In the genomic region with DNA sequence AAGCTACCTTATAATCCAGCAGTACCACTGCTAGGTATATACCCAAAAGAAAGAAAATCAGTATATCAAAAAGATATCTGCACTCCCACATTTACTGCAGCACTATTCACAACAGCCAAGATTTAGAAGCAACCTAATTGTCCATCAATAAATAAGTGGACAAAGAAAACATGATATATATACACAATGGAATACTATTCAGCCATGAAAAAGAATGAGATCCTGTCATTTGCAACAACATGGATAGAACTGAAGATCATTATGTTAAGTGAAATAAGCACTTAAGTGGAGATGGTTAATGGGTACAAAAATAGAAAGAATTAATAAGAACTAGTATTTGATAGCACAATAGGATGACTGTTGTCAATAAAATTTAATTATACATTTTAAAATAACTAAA, we compare ENCODE assay signal across 7 cellular contexts.
"Had no signal": no experiment of that assay in that cellular context is flagged by ENCODE, and none has a peak within 500 bp of the region (broad histone marks: within the 10 kb centered on the region; RNA-seq: fewer than 3 reads in every experiment).

No MANE protein-coding gene starts in this region.

- FAIRE-seq: HepG2, HTR-8/SVneo had no signal

- H3K4me2 ChIP-seq: KMS-11 had no signal

- ATAC-seq: HepG2 had no signal

- H3K9ac ChIP-seq: KMS-11 had no signal

- DNase-seq: IMR-90, KBM-7, KG1 had no signal

- H3K27ac ChIP-seq: HL-60, KMS-11 had no signal
